In genomic region chr2:168819829-168820489, GRCh38 we compare ENCODE assay signal across 22 cellular contexts. TPM values are rescaled to one million over a fixed set of nuclear protein-coding genes. Genes with fewer than 3 reads are reported as not detected.
A peak's percentile ranks its signal among the peaks of the same experiment; 100 is the strongest.
DNase-seq lines count a peak whose midpoint lies in the region; ATAC-seq and TF ChIP-seq lines count a peak whose summit lies in the region.
"Had no signal": no experiment of that assay in that cellular context is flagged by ENCODE, and none has a peak within 500 bp of the region (broad histone marks: within the 10 kb centered on the region; RNA-seq: fewer than 3 reads in every experiment).

No MANE protein-coding gene starts in this region.

- H3K9me3 ChIP-seq in mammary epithelial cell (replicated peaks; ENCODE audit: insufficient read depth, low read length): no peaks in the 10 kb centered on the region

- no peak overlapping the region for H3K4me2 ChIP-seq in mammary epithelial cell (ENCODE audit: insufficient read depth, low read depth, low read length)

- TF ChIP-seq CTCF in mammary epithelial cell (conservative IDR thresholded peaks at IDR 0.05 in 1 of 2, IDR thresholded peaks at IDR 0.05 in 1 of 2; ENCODE audit: extremely low read depth in 1 of 2, insufficient read depth in 1 of 2, low read depth in 1 of 2, low read length in 2 of 2): no peak

- no peak overlapping the region for H3K27ac ChIP-seq in mammary epithelial cell (ENCODE audit: insufficient read depth, low read depth, low read length)

- H3K9ac ChIP-seq in mammary epithelial cell (ENCODE audit: insufficient read depth, low read length): no peak overlapping the region

- in situ Hi-C loops in mammary epithelial cell (cut with MboI; ENCODE audit: low sequenced_read_pairs in 2 of 2): no loop called here

- H3K27me3 ChIP-seq in mammary epithelial cell (ENCODE audit: insufficient read depth, low read length): no peaks in the 10 kb centered on the region

- H4K20me1 ChIP-seq in mammary epithelial cell (ENCODE audit: insufficient read depth, low read length): no peaks in the 10 kb centered on the region

- no peak overlapping the region for H3K27ac Mint-ChIP-seq in activated CD8-positive, alpha-beta T cell treated with anti-CD3 and anti-CD28 coated beads, Interleukin-2, amount 10 ng/mL, durations not matched to agents 7 days and 5 days
- H3K27ac Mint-ChIP-seq: CD8-positive, alpha-beta T cell had no signal

- no peaks in the 10 kb centered on the region for H3K9me3 Mint-ChIP-seq in activated CD8-positive, alpha-beta T cell treated with anti-CD3 and anti-CD28 coated beads, Interleukin-2, amount 10 ng/mL, durations not matched to agents 7 days and 5 days (ENCODE audit: insufficient read depth)
- H3K9me3 Mint-ChIP-seq: CD8-positive, alpha-beta T cell had no signal

- POLR2A ChIA-PET in activated CD8-positive, alpha-beta T cell treated with anti-CD3 and anti-CD28 coated beads, Interleukin-2, amount 10 ng/mL, durations not matched to agents 7 days and 5 days (lab: Charles Lee): no interaction called here

- CTCF ChIA-PET in mammary epithelial cell (lab: Charles Lee; ENCODE audit: low non-redundant PET): no interaction called here
- CTCF ChIA-PET in activated CD8-positive, alpha-beta T cell treated with anti-CD3 and anti-CD28 coated beads, Interleukin-2, amount 10 ng/mL, durations not matched to agents 7 days and 5 days (lab: Charles Lee): no interaction called here

- BruUV-seq in mammary epithelial cell (replicated peaks; lab: Mats Ljungman, UMichigan): no TSS peak

- no peak for ATAC-seq in activated CD8-positive, alpha-beta T cell treated with anti-CD3 and anti-CD28 coated beads, Interleukin-2, amount 10 ng/mL, durations not matched to agents 7 days and 5 days
- ATAC-seq: CD8-positive, alpha-beta T cell had no signal

- H3K36me3 ChIP-seq in mammary epithelial cell (ENCODE audit: insufficient read depth, low read length): no peaks in the 10 kb centered on the region

- H3K4me3 Mint-ChIP-seq in activated CD8-positive, alpha-beta T cell treated with anti-CD3 and anti-CD28 coated beads, Interleukin-2, amount 10 ng/mL, durations not matched to agents 7 days and 5 days: no peak overlapping the region
- H3K4me3 Mint-ChIP-seq: CD8-positive, alpha-beta T cell had no signal

- H3K4me1 Mint-ChIP-seq in activated CD8-positive, alpha-beta T cell treated with anti-CD3 and anti-CD28 coated beads, Interleukin-2, amount 10 ng/mL, durations not matched to agents 7 days and 5 days (ENCODE audit: low read depth): no peaks in the 10 kb centered on the region

- DNase-seq in NCI-H2227 (lab: John Stamatoyannopoulos, UW; ENCODE audit: unreplicated experiment): peak; percentile 38
- no peak for DNase-seq in NCI-H2227 treated with DMSO at 0.1 percent for 48 hours (lab: John Stamatoyannopoulos, UW)
- peak; percentile 24 for DNase-seq in mammary epithelial cell
- peak in 34 of 42 donors; percentile 7 to 81 (median 32) for DNase-seq in head of caudate nucleus
- peak; percentile 58 for DNase-seq in putamen (ENCODE audit: low spot score)
- no peak for DNase-seq in activated CD8-positive, alpha-beta memory T cell treated with anti-CD3 and anti-CD28 coated beads, Interleukin-2, amount 50 U/mL, for 48 hours
- DNase-seq in activated CD8-positive, alpha-beta T cell treated with anti-CD3 and anti-CD28 coated beads, Interleukin-2, amount 10 ng/mL, durations not matched to agents 7 days and 5 days: no peak
- DNase-seq in OCI-M1 (lab: John Stamatoyannopoulos, UW): no peak
- DNase-seq: 8988T; C1 segment of cervical spinal cord; CD8-positive, alpha-beta T cell; DMS153; GF-D8; KBM-7; NCI-H1092 treated with DMSO at 0.1 percent for 48 hours; NCI-H1436 treated with DMSO at 0.1 percent for 48 hours; NCI-H2029; NCI-H2171; NCI-H446; NCI-H526 treated with DMSO at 0.1 percent for 48 hours; RPMI8226; SHP77 had no signal

- dilution Hi-C loops in mammary epithelial cell (cut with HindIII; ENCODE audit: low sequenced_read_pairs): no loop called here

- whole genome bisulfite sequencing in mammary epithelial cell (ENCODE audit: low coverage, missing lambda C conversion rate): 48% methylated on average over 6 of the region's 6 CpGs

- no peaks in the 10 kb centered on the region for H3K27me3 Mint-ChIP-seq in activated CD8-positive, alpha-beta T cell treated with anti-CD3 and anti-CD28 coated beads, Interleukin-2, amount 10 ng/mL, durations not matched to agents 7 days and 5 days (ENCODE audit: low read depth)

- no peak overlapping the region for H2AFZ ChIP-seq in mammary epithelial cell (ENCODE audit: low read depth, low read length)

- peaks cover 7% of the 10 kb centered on the region for H3K4me1 ChIP-seq in mammary epithelial cell (ENCODE audit: insufficient read depth, low read length)

- intact Hi-C loops in mammary epithelial cell (cut with micrococcal nuclease): no loop called here
- intact Hi-C loops in head of caudate nucleus (cut with DNase I): no loop called here

- H3K36me3 Mint-ChIP-seq in activated CD8-positive, alpha-beta T cell treated with anti-CD3 and anti-CD28 coated beads, Interleukin-2, amount 10 ng/mL, durations not matched to agents 7 days and 5 days (ENCODE audit: low read depth): no peaks in the 10 kb centered on the region
- H3K36me3 Mint-ChIP-seq: CD8-positive, alpha-beta T cell had no signal

- H3K79me2 ChIP-seq in mammary epithelial cell (ENCODE audit: insufficient read depth, low read length): no peaks in the 10 kb centered on the region

- H3K4me3 ChIP-seq in mammary epithelial cell (replicated peaks in 1 of 3; ENCODE audit: insufficient read depth in 1 of 3, low read depth in 2 of 3, low read length in 3 of 3): no peak overlapping the region

RNA-seq across cellular contexts. Expression of gene NOSTRIN, which starts 17.5 kb away (rescaled TPM):
- not detected for total RNA-seq in mammary epithelial cell
- not detected for polyA plus RNA-seq in mammary epithelial cell
- not detected for polyA minus RNA-seq in mammary epithelial cell
- total RNA-seq in activated CD8-positive, alpha-beta T cell treated with anti-CD3 and anti-CD28 coated beads, Interleukin-2, amount 10 ng/mL, durations not matched to agents 7 days and 5 days: not detected

Comparison
In these comparisons a context has a peak if more than half of its experiments do, and no peak if none do; other contexts are left out.
1. DNase-seq: peak in NCI-H2227 (single experiment), mammary epithelial cell (single experiment), head of caudate nucleus (34 of 42) and putamen (single experiment); none in NCI-H2227 treated with DMSO at 0.1 percent for 48 hours (single experiment), activated CD8-positive, alpha-beta memory T cell treated with anti-CD3 and anti-CD28 coated beads, Interleukin-2, amount 50 U/mL, for 48 hours (single experiment), activated CD8-positive, alpha-beta T cell treated with anti-CD3 and anti-CD28 coated beads, Interleukin-2, amount 10 ng/mL, durations not matched to agents 7 days and 5 days (single experiment) and OCI-M1 (single experiment).